Comparison of ENCODE assay signal across 9 cellular contexts in the genomic region with DNA sequence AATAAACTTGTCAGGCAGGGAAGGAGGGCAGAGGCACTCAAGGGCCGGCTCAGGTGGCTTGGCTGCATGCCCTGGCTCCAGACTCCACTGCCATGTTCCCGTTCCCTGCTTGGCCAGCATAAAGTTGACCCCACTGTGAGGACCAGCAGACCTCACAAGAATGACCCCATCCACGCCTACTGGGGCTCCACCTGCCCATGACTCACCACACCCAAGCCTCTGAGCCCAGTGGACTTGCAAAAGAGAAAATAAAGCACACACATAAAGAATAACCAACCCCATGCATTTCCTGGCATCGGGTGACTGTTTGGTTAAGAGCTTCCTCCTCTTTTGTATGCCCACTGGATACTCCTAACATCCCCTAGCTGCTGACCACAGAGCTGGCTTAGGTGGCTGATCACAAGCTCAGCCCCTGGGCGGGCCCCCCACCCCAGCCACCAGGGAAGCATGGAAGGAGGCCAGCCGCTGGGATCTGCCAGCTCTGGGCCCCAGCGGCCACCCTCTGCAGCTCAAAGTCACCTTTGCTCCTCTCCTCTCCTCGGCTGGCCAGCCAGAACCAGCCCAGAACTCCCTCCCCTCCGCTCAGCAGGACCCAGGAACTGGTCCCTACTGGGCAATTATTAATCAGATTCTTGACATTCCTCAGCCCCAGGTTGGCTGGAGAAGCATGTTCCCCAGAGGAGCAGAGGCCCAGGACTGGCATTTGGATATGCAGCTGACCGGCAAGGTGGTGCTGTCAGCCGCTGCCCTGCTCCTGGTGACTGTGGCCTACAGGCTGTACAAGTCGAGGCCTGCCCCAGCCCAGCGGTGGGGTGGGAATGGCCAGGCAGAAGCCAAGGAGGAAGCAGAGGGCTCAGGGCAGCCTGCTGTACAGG. TPM values are rescaled to one million over a fixed set of nuclear protein-coding genes. Genes with fewer than 3 reads are reported as not detected.
DNase-seq lines count a peak whose midpoint lies in the region; ATAC-seq and TF ChIP-seq lines count a peak whose summit lies in the region.
"Had no signal": no experiment of that assay in that cellular context is flagged by ENCODE, and none has a peak within 500 bp of the region (broad histone marks: within the 10 kb centered on the region; RNA-seq: fewer than 3 reads in every experiment).

A gene (plus strand): TSS at position 616 of the 875 bp plus-strand sequence. CDS start 52 bp downstream, at position 668.

- peak; percentile 76 for DNase-seq in DMS153 (lab: John Stamatoyannopoulos, UW)
- peak; percentile 96 for DNase-seq in NCI-H2196 treated with DMSO at 0.1 percent for 48 hours (lab: John Stamatoyannopoulos, UW; ENCODE audit: unreplicated experiment)
- DNase-seq in epithelial cell of proximal tubule (ENCODE audit: low read depth), result peak; percentile 93
- DNase-seq in UCSD-AML1 (lab: John Stamatoyannopoulos, UW; ENCODE audit: unreplicated experiment), result no peak
- DNase-seq in NCI-H146 (lab: John Stamatoyannopoulos, UW), result no peak

- peak within 1 kb of the TSS in 1 of 3 experiments; percentile 17 for H3K4me3 Mint-ChIP-seq in nephron

- H3K27me3 Mint-ChIP-seq in nephron (ENCODE audit: low read depth), result peaks cover 31% of the 10 kb centered on the region

- H3K9me3 Mint-ChIP-seq in nephron, result no peaks in the 10 kb centered on the region

- peak within 1 kb of the TSS; percentile 96 to 98 (median 97) for H3K27ac Mint-ChIP-seq in nephron

- TF ChIP-seq CTCF in epithelial cell of proximal tubule (conservative IDR thresholded peaks at IDR 0.05; ENCODE audit: low read depth, low read length), result peak; percentile 5
- no peak for TF ChIP-seq CTCF in nephron (IDR thresholded peaks at IDR 0.05; ENCODE audit: unreplicated experiment in 3 of 3)

- peaks cover 27% of the 10 kb centered on the region for H3K4me1 Mint-ChIP-seq in nephron

- H3K4me3 ChIP-seq in epithelial cell of proximal tubule (ENCODE audit: low read depth, low read length), result peak within 1 kb of the TSS; percentile 62

- no peak for ATAC-seq in GM18858 (IDR thresholded peaks at IDR 0.05; ENCODE audit: unreplicated experiment)
- no peak for ATAC-seq in GM21825 (IDR thresholded peaks at IDR 0.05; ENCODE audit: unreplicated experiment)

- H3K36me3 Mint-ChIP-seq in nephron (ENCODE audit: low read depth), result no peaks in the 10 kb centered on the region

RNA-seq across cellular contexts. Expression of the gene that starts here (rescaled TPM):
- 0.98 and 1.6 TPM in 2 replicates for total RNA-seq in epithelial cell of proximal tubule
- total RNA-seq: activated CD8-positive, alpha-beta memory T cell treated with anti-CD3 and anti-CD28 coated beads for 36 hours had no signal

Comparison
In these comparisons a context has a peak if more than half of its experiments do, and no peak if none do; other contexts are left out.
1. DNase-seq: peak in DMS153 (single experiment), NCI-H2196 treated with DMSO at 0.1 percent for 48 hours (single experiment) and epithelial cell of proximal tubule (single experiment); none in UCSD-AML1 (single experiment) and NCI-H146 (single experiment).